In genomic region chr1:32224285-32224684, GRCh38 we compare ENCODE assay signal across 14 cellular contexts. TPM values are rescaled to one million over a fixed set of nuclear protein-coding genes. Genes with fewer than 3 reads are reported as not detected.
DNase-seq lines count a peak whose midpoint lies in the region; ATAC-seq, FAIRE-seq and TF ChIP-seq lines count a peak whose summit lies in the region.
"Had no signal": no experiment of that assay in that cellular context is flagged by ENCODE, and none has a peak within 500 bp of the region (broad histone marks: within the 10 kb centered on the region; RNA-seq: fewer than 3 reads in every experiment).

No MANE protein-coding gene starts in this region.

- no peak for DNase-seq in activated CD4-positive, alpha-beta T cell treated with anti-CD3 and anti-CD28 coated beads, Interleukin-2, amount 10 ng/mL, durations not matched to agents 24 days and 14 days
- no peak for DNase-seq in activated CD4-positive, alpha-beta T cell treated with anti-CD3 and anti-CD28 coated beads, Interleukin-2, amount 50 U/mL, for 48 hours
- DNase-seq in astrocyte (ENCODE audit: low read depth) (no peak), gastrocnemius medialis (no peak), mucosa of gallbladder (ENCODE audit: low spot score) (no peak), CD1c-positive myeloid dendritic cell (ENCODE audit: extremely low spot score) (no peak)
- DNase-seq: activated CD4-positive, alpha-beta T cell treated with anti-CD3 and anti-CD28 coated beads for 48 hours; islet precursor cell; NCI-H226; Right ventricle myocardium superior; transverse colon had no signal

- peak overlapping the region; percentile 100 for H3K9ac ChIP-seq in astrocyte (ENCODE audit: low read length)

- peaks cover 34% of the 10 kb centered on the region for H3K4me1 Mint-ChIP-seq in activated CD4-positive, alpha-beta T cell treated with anti-CD3 and anti-CD28 coated beads, Interleukin-2, amount 10 ng/mL, durations not matched to agents 24 days and 14 days
- H3K4me1 Mint-ChIP-seq in astrocyte (ENCODE audit: low read depth, unreplicated experiment): peaks cover 11% of the 10 kb centered on the region

- no peak overlapping the region for H3K27ac ChIP-seq in astrocyte (ENCODE audit: low read depth, low read length)
- H3K27ac ChIP-seq in gastrocnemius medialis: peak overlapping the region in 3 of 4 donors; percentile 87 to 97 (median 91)

- FAIRE-seq in astrocyte (lab: Jason Lieb, UNC): no peak
- FAIRE-seq: A204.1 had no signal

- H3K9me3 ChIP-seq in astrocyte (ENCODE audit: insufficient read depth, low read depth, low read length): no peaks in the 10 kb centered on the region
- H3K9me3 ChIP-seq in gastrocnemius medialis: no peaks in the 10 kb centered on the region
- H3K9me3 ChIP-seq: transverse colon had no signal

- H3K4me3 Mint-ChIP-seq in activated CD4-positive, alpha-beta T cell treated with anti-CD3 and anti-CD28 coated beads, Interleukin-2, amount 10 ng/mL, durations not matched to agents 24 days and 14 days: peak overlapping the region; percentile 94
- H3K4me3 Mint-ChIP-seq in astrocyte (ENCODE audit: unreplicated experiment): peak overlapping the region; percentile 98

- in situ Hi-C loops in gastrocnemius medialis (cut with MboI; ENCODE audit: low sequenced_read_pairs in 4 of 4): no loop called here

- TF ChIP-seq CTCF in astrocyte (IDR thresholded peaks at IDR 0.05; ENCODE audit: insufficient read depth, low read depth, low read length) (no peak), gastrocnemius medialis (IDR thresholded peaks at IDR 0.05 in 4 of 5, conservative IDR thresholded peaks at IDR 0.05 in 1 of 5) (no peak)

- intact Hi-C loops in activated CD4-positive, alpha-beta T cell treated with anti-CD3 and anti-CD28 coated beads, Interleukin-2, amount 10 ng/mL, durations not matched to agents 24 days and 14 days (cut with micrococcal nuclease): loop anchor here (5.0 kb wide), 1 partner anchor 113 kb away; the partner anchor contains the start of gene MARCKSL1
- intact Hi-C loops in gastrocnemius medialis (cut with DNase I; ENCODE audit: low total_unique reads): loop anchor here (10.0 kb wide), 1 partner anchor 119 kb away; the partner anchor contains the start of gene KPNA6

- no peak overlapping the region for H2AFZ ChIP-seq in astrocyte (ENCODE audit: low read depth, low read length)

- H3K4me3 ChIP-seq in astrocyte (ENCODE audit: insufficient read depth, low read depth, low read length) (no peak overlapping the region), gastrocnemius medialis (no peak overlapping the region)
- H3K4me3 ChIP-seq: transverse colon had no signal

- peaks cover 33% of the 10 kb centered on the region for H3K36me3 ChIP-seq in astrocyte (ENCODE audit: insufficient read depth, low read length)
- peaks cover 3 to 62% of the 10 kb centered on the region in 2 donors for H3K36me3 ChIP-seq in gastrocnemius medialis

- H3K9me3 Mint-ChIP-seq in activated CD4-positive, alpha-beta T cell treated with anti-CD3 and anti-CD28 coated beads, Interleukin-2, amount 10 ng/mL, durations not matched to agents 24 days and 14 days: no peaks in the 10 kb centered on the region
- no peaks in the 10 kb centered on the region for H3K9me3 Mint-ChIP-seq in astrocyte (ENCODE audit: unreplicated experiment)

- H4K20me1 ChIP-seq in astrocyte (ENCODE audit: insufficient read depth, low read length): peaks cover 16% of the 10 kb centered on the region

- H3K4me1 ChIP-seq in astrocyte (ENCODE audit: insufficient read depth, low read length) (peaks cover 19% of the 10 kb centered on the region), gastrocnemius medialis (peaks cover 23 to 28% of the 10 kb centered on the region in 2 donors)

- peak overlapping the region; percentile 72 for H3K27ac Mint-ChIP-seq in activated CD4-positive, alpha-beta T cell treated with anti-CD3 and anti-CD28 coated beads, Interleukin-2, amount 10 ng/mL, durations not matched to agents 24 days and 14 days
- H3K27ac Mint-ChIP-seq in astrocyte (ENCODE audit: unreplicated experiment): no peak overlapping the region

- no peak for ATAC-seq in gastrocnemius medialis

- H3K27me3 Mint-ChIP-seq in activated CD4-positive, alpha-beta T cell treated with anti-CD3 and anti-CD28 coated beads, Interleukin-2, amount 10 ng/mL, durations not matched to agents 24 days and 14 days: no peaks in the 10 kb centered on the region
- H3K27me3 Mint-ChIP-seq in astrocyte (ENCODE audit: low read depth, unreplicated experiment): no peaks in the 10 kb centered on the region

- H3K27me3 ChIP-seq in astrocyte (ENCODE audit: insufficient read depth, low read length): no peaks in the 10 kb centered on the region
- H3K27me3 ChIP-seq in gastrocnemius medialis: no peaks in the 10 kb centered on the region
- H3K27me3 ChIP-seq: transverse colon had no signal

- H3K4me2 ChIP-seq in astrocyte (ENCODE audit: low read length): peak overlapping the region; percentile 97

- peaks cover 39% of the 10 kb centered on the region for H3K36me3 Mint-ChIP-seq in activated CD4-positive, alpha-beta T cell treated with anti-CD3 and anti-CD28 coated beads, Interleukin-2, amount 10 ng/mL, durations not matched to agents 24 days and 14 days (ENCODE audit: low read depth)
- H3K36me3 Mint-ChIP-seq in astrocyte (ENCODE audit: low read depth, unreplicated experiment): peaks cover 28% of the 10 kb centered on the region

- H3K79me2 ChIP-seq in astrocyte (ENCODE audit: insufficient read depth, low read length): peaks cover 53% of the 10 kb centered on the region

- TF ChIP-seq POLR2A in gastrocnemius medialis (IDR thresholded peaks at IDR 0.05): no peak

RNA-seq across cellular contexts. Expression of gene EIF3I, which starts 2.1 kb away (rescaled TPM):
- total RNA-seq in activated CD4-positive, alpha-beta T cell treated with anti-CD3 and anti-CD28 coated beads, Interleukin-2, amount 10 ng/mL, durations not matched to agents 24 days and 14 days: 304 and 341 TPM in 2 replicates
- total RNA-seq in astrocyte (173 and 184 TPM in 2 replicates), gastrocnemius medialis (100 to 1,000 TPM; 211 to 294 (median 245) TPM), mucosa of gallbladder (132 TPM)

RNA-seq across cellular contexts. Expression of gene TMEM234, which starts 2.1 kb away (rescaled TPM):
- 10.6 and 10.9 TPM in 2 replicates for total RNA-seq in activated CD4-positive, alpha-beta T cell treated with anti-CD3 and anti-CD28 coated beads, Interleukin-2, amount 10 ng/mL, durations not matched to agents 24 days and 14 days
- 16.7 and 17.3 TPM in 2 replicates for total RNA-seq in astrocyte
- total RNA-seq in gastrocnemius medialis: 1 to 10 TPM; 1.6 to 4.6 (median 4.4) TPM
- 35.1 TPM for total RNA-seq in mucosa of gallbladder

RNA-seq across cellular contexts. Expression of gene DCDC2B, which starts 15.4 kb away (rescaled TPM):
- 0.12 TPM in 1 of 2 replicates, not detected in the other for total RNA-seq in activated CD4-positive, alpha-beta T cell treated with anti-CD3 and anti-CD28 coated beads, Interleukin-2, amount 10 ng/mL, durations not matched to agents 24 days and 14 days
- total RNA-seq in astrocyte (not detected in 2 replicates), gastrocnemius medialis (not detected), mucosa of gallbladder (not detected)
- total RNA-seq: LHCN-M2, omental fat pad, Right ventricle myocardium superior, transverse colon had no signal

RNA-seq across cellular contexts. Expression of gene IQCC, which starts 18.8 kb away (rescaled TPM):
- 6.1 and 6.4 TPM in 2 replicates for total RNA-seq in activated CD4-positive, alpha-beta T cell treated with anti-CD3 and anti-CD28 coated beads, Interleukin-2, amount 10 ng/mL, durations not matched to agents 24 days and 14 days
- 0.87 and 1.0 TPM in 2 replicates for total RNA-seq in astrocyte
- under 1 TPM; 0.49 to 0.93 (median 0.83) TPM for total RNA-seq in gastrocnemius medialis
- total RNA-seq in mucosa of gallbladder: 3.5 TPM

RNA-seq across cellular contexts. Expression of gene FAM167B, which starts 22.7 kb away (rescaled TPM):
- total RNA-seq in activated CD4-positive, alpha-beta T cell treated with anti-CD3 and anti-CD28 coated beads, Interleukin-2, amount 10 ng/mL, durations not matched to agents 24 days and 14 days: 0.23 and 0.57 TPM in 2 replicates
- total RNA-seq in astrocyte (0.64 and 0.75 TPM in 2 replicates), gastrocnemius medialis (1 to 10 TPM; 1.1 to 2.9 (median 2.3) TPM), mucosa of gallbladder (7.6 TPM)
